ENCODE assay signal across 16 cellular contexts in the genomic region with DNA sequence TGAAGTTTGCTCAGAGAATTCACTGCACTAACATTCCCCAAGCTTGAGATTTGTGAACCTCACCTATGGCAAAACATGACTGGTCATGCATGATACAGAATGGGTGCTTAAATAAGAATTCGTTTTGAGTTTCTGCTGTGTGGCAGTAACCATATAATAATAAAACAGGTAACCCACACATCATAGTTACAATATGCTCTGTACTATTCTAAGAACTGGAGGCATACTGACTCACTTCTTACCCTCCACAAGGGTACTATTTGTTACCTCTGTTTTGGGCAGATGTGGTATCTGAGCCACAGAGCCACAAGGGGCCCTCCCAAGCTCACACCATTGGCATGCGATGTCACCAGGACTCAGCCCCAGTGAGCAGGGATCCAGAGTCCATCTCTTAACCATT. TPM values are rescaled to one million over a fixed set of nuclear protein-coding genes. Genes with fewer than 3 reads are reported as not detected.
DNase-seq lines count a peak whose midpoint lies in the region; ATAC-seq and TF ChIP-seq lines count a peak whose summit lies in the region.
"Had no signal": no experiment of that assay in that cellular context is flagged by ENCODE, and none has a peak within 500 bp of the region (broad histone marks: within the 10 kb centered on the region; RNA-seq: fewer than 3 reads in every experiment).

No MANE protein-coding gene starts in this region.

- H3K4me1 Mint-ChIP-seq in activated CD8-positive, alpha-beta T cell treated with anti-CD3 and anti-CD28 coated beads, Interleukin-2, amount 10 ng/mL, durations not matched to agents 7 days and 5 days (ENCODE audit: low read depth) = peaks cover 82% of the 10 kb centered on the region

- CTCF ChIA-PET in activated CD8-positive, alpha-beta T cell treated with anti-CD3 and anti-CD28 coated beads, Interleukin-2, amount 10 ng/mL, durations not matched to agents 7 days and 5 days (lab: Charles Lee) = interaction anchor here (0.7 to 5.8 kb wide), 2 partner anchors 10 kb away, joined by 3 to 44 read pairs; no protein-coding TSS in a partner anchor

- peaks cover 4% of the 10 kb centered on the region for H3K4me1 ChIP-seq in ovary (ENCODE audit: insufficient read depth)
- H3K4me1 ChIP-seq: testis had no signal

- no peak for TF ChIP-seq POLR2A in ovary (IDR thresholded peaks at IDR 0.05)

- peak; percentile 56 for DNase-seq in activated CD8-positive, alpha-beta T cell treated with anti-CD3 and anti-CD28 coated beads, Interleukin-2, amount 10 ng/mL, durations not matched to agents 7 days and 5 days
- DNase-seq in substantia nigra (lab: John Stamatoyannopoulos, UW) = no peak
- DNase-seq in SKM-1 treated with dmso at 0.1 percent for 144 hours (lab: John Stamatoyannopoulos, UW; ENCODE audit: unreplicated experiment) = no peak
- DNase-seq in ovary = no peak
- no peak for DNase-seq in cerebellum (ENCODE audit: low spot score)
- DNase-seq: activated gamma-delta T cell treated with Interleukin-2 at 50 U/mL for 16 hours; CD4-positive, alpha-beta memory T cell; colonic mucosa; left cardiac atrium; NCI-H1694; occipital lobe; stimulated activated CD4-positive, alpha-beta T cell treated with anti-CD3 and anti-CD28 coated beads, Interleukin-4, amount 100 ng/mL, for 24 hours; testis had no signal

- no peak overlapping the region for H3K4me3 ChIP-seq in ovary
- H3K4me3 ChIP-seq: colonic mucosa, testis had no signal

- H3K27me3 Mint-ChIP-seq in activated CD8-positive, alpha-beta T cell treated with anti-CD3 and anti-CD28 coated beads, Interleukin-2, amount 10 ng/mL, durations not matched to agents 7 days and 5 days (ENCODE audit: low read depth) = no peaks in the 10 kb centered on the region
- H3K27me3 Mint-ChIP-seq: CD4-positive, alpha-beta memory T cell had no signal

- peak overlapping the region; percentile 73 for H3K27ac Mint-ChIP-seq in activated CD8-positive, alpha-beta T cell treated with anti-CD3 and anti-CD28 coated beads, Interleukin-2, amount 10 ng/mL, durations not matched to agents 7 days and 5 days
- H3K27ac Mint-ChIP-seq: CD4-positive, alpha-beta memory T cell had no signal

- TF ChIP-seq EP300 in ovary (IDR thresholded peaks at IDR 0.05) = no peak

- no peak overlapping the region for H3K4me3 Mint-ChIP-seq in activated CD8-positive, alpha-beta T cell treated with anti-CD3 and anti-CD28 coated beads, Interleukin-2, amount 10 ng/mL, durations not matched to agents 7 days and 5 days
- H3K4me3 Mint-ChIP-seq: CD4-positive, alpha-beta memory T cell had no signal

- H3K9me3 Mint-ChIP-seq in activated CD8-positive, alpha-beta T cell treated with anti-CD3 and anti-CD28 coated beads, Interleukin-2, amount 10 ng/mL, durations not matched to agents 7 days and 5 days (ENCODE audit: insufficient read depth) = peaks cover 9% of the 10 kb centered on the region

- no peaks in the 10 kb centered on the region for H3K36me3 ChIP-seq in ovary
- H3K36me3 ChIP-seq: colonic mucosa had no signal

- no peaks in the 10 kb centered on the region for H3K27me3 ChIP-seq in ovary
- H3K27me3 ChIP-seq: colonic mucosa, testis had no signal

- intact Hi-C loops in ovary (cut with DNase I) = loop anchor here in 1 of 4 donors (10.0 kb wide), 1 partner anchor 541 kb away; no protein-coding TSS in a partner anchor

- ATAC-seq in GM18499 (IDR thresholded peaks at IDR 0.05; ENCODE audit: insufficient read depth, unreplicated experiment) (peak; percentile 30), GM19025 (IDR thresholded peaks at IDR 0.05; ENCODE audit: low read depth, unreplicated experiment) (peak; percentile 34), HG03060 (IDR thresholded peaks at IDR 0.05; ENCODE audit: low read depth, unreplicated experiment) (peak; percentile 46)
- peak; percentile 77 for ATAC-seq in activated CD8-positive, alpha-beta T cell treated with anti-CD3 and anti-CD28 coated beads, Interleukin-2, amount 10 ng/mL, durations not matched to agents 7 days and 5 days
- ATAC-seq: left cardiac atrium had no signal

- no peaks in the 10 kb centered on the region for H3K9me3 ChIP-seq in ovary
- H3K9me3 ChIP-seq: colonic mucosa, testis had no signal

- WGBS in ovary, 3 donors = 93 to 97% (median 94%) methylated on average over 2 of the region's 2 CpGs

- no peak for TF ChIP-seq CTCF in ovary (IDR thresholded peaks at IDR 0.05)

- POLR2A ChIA-PET in activated CD8-positive, alpha-beta T cell treated with anti-CD3 and anti-CD28 coated beads, Interleukin-2, amount 10 ng/mL, durations not matched to agents 7 days and 5 days (lab: Charles Lee) = interaction anchor here (1.3 kb wide), 1 partner anchor 33 kb away, joined by 3 read pairs; no protein-coding TSS in a partner anchor

- H3K27ac ChIP-seq in substantia nigra (ENCODE audit: low read depth, low read length, poor library complexity, severe bottlenecking) = no peak overlapping the region
- H3K27ac ChIP-seq in ovary = no peak overlapping the region
- H3K27ac ChIP-seq: colonic mucosa, testis had no signal

- peaks cover 22% of the 10 kb centered on the region for H3K36me3 Mint-ChIP-seq in activated CD8-positive, alpha-beta T cell treated with anti-CD3 and anti-CD28 coated beads, Interleukin-2, amount 10 ng/mL, durations not matched to agents 7 days and 5 days (ENCODE audit: low read depth)
- H3K36me3 Mint-ChIP-seq: CD4-positive, alpha-beta memory T cell had no signal

RNA-seq across cellular contexts. Expression of gene SLC2A9, which starts 17.6 kb away (rescaled TPM):
- total RNA-seq in activated CD8-positive, alpha-beta T cell treated with anti-CD3 and anti-CD28 coated beads, Interleukin-2, amount 10 ng/mL, durations not matched to agents 7 days and 5 days = 1 to 10 TPM; 1.3 to 1.7 TPM
- total RNA-seq in ovary (10 to 100 TPM in 1 of 7 donors, 1 to 10 TPM in 6; 1.2 to 10.1 (median 5.0) TPM), cerebellum (4.4 TPM)
- 1 to 10 TPM; 2.5 TPM for polyA plus RNA-seq in ovary
